ENCODE assay signal across 8 cellular contexts in genomic region chr6:154675602-154676088, GRCh38. TPM values are rescaled to one million over a fixed set of nuclear protein-coding genes. Genes with fewer than 3 reads are reported as not detected.
A peak's percentile ranks its signal among the peaks of the same experiment; 100 is the strongest.
DNase-seq lines count a peak whose midpoint lies in the region; ATAC-seq and TF ChIP-seq lines count a peak whose summit lies in the region.

No MANE protein-coding gene starts in this region.

- DNase-seq in GM12864 (ENCODE audit: low read depth) (peak; percentile 93), MV-4-11 (lab: John Stamatoyannopoulos, UW) (peak; percentile 93), SHP77 treated with DMSO at 0.1 percent for 48 hours (lab: John Stamatoyannopoulos, UW) (peak; percentile 90), foreskin keratinocyte (peak; percentile 68 to 88), omental fat pad (ENCODE audit: low spot score) (peak; percentile 85), thyroid gland (peak; percentile 87 to 90)
- peak; percentile 80 for DNase-seq in activated T-helper 2 cell treated with anti-CD3 and anti-CD28 coated beads, Interferon-gamma antibody, Interleukin-2, Interleukin-4, amounts not matched to agents 10 μg/mL and 5 μg/mL and 100 μg/mL, durations not matched to agents 14 hours and 24 hours and 36 hours (ENCODE audit: low spot score)

- H3K27me3 ChIP-seq in foreskin keratinocyte (no peaks in the 10 kb centered on the region), thyroid gland (no peaks in the 10 kb centered on the region)

- TF ChIP-seq CTCF in GM12864 (IDR thresholded peaks at IDR 0.05; ENCODE audit: low read depth, low read length, missing control alignments), result peak; percentile 97
- TF ChIP-seq CTCF in foreskin keratinocyte (conservative IDR thresholded peaks at IDR 0.05), result peak; percentile 100
- peak in 2 of 3 donors; percentile 84 to 85 for TF ChIP-seq CTCF in omental fat pad (IDR thresholded peaks at IDR 0.05)
- peak; percentile 96 to 100 (median 99) for TF ChIP-seq CTCF in thyroid gland (IDR thresholded peaks at IDR 0.05)

- H3K4me3 ChIP-seq in GM12864 (ENCODE audit: low read depth, low read length) (no peak overlapping the region), thyroid gland (replicated peaks in 1 of 3) (no peak overlapping the region)

- peaks cover 2% of the 10 kb centered on the region for H3K27me3 Mint-ChIP-seq in activated T-helper 2 cell treated with anti-CD3 and anti-CD28 coated beads, Interferon-gamma antibody, Interleukin-2, Interleukin-4, amounts not matched to agents 10 μg/mL and 5 μg/mL and 100 μg/mL, durations not matched to agents 14 hours and 24 hours and 36 hours (ENCODE audit: low read depth)

- H3K27ac ChIP-seq in foreskin keratinocyte (no peak overlapping the region), thyroid gland (no peak overlapping the region)

- no peak overlapping the region for H3K4me3 Mint-ChIP-seq in activated T-helper 2 cell treated with anti-CD3 and anti-CD28 coated beads, Interferon-gamma antibody, Interleukin-2, Interleukin-4, amounts not matched to agents 10 μg/mL and 5 μg/mL and 100 μg/mL, durations not matched to agents 14 hours and 24 hours and 36 hours (ENCODE audit: low read depth)

- no peaks in the 10 kb centered on the region for H3K4me1 ChIP-seq in foreskin keratinocyte
- H3K4me1 ChIP-seq in thyroid gland, result no peaks in the 10 kb centered on the region

- intact Hi-C loops in activated T-helper 2 cell treated with anti-CD3 and anti-CD28 coated beads, Interferon-gamma antibody, Interleukin-2, Interleukin-4, amounts not matched to agents 10 μg/mL and 5 μg/mL and 100 μg/mL, durations not matched to agents 14 hours and 24 hours and 36 hours (cut with micrococcal nuclease), result loop anchor here (1.0 to 5.0 kb wide), 7 partner anchors 58 to 518 kb away; partner anchors contain the start of gene SCAF8
- intact Hi-C loops in thyroid gland (cut with DNase I), result loop anchor here (5.0 to 10.0 kb wide), 3 partner anchors 59 to 499 kb away; partner anchors contain the start of gene SCAF8

- peaks cover 2% of the 10 kb centered on the region for H3K4me1 Mint-ChIP-seq in activated T-helper 2 cell treated with anti-CD3 and anti-CD28 coated beads, Interferon-gamma antibody, Interleukin-2, Interleukin-4, amounts not matched to agents 10 μg/mL and 5 μg/mL and 100 μg/mL, durations not matched to agents 14 hours and 24 hours and 36 hours (ENCODE audit: low read depth)

- no peaks in the 10 kb centered on the region for H3K9me3 Mint-ChIP-seq in activated T-helper 2 cell treated with anti-CD3 and anti-CD28 coated beads, Interferon-gamma antibody, Interleukin-2, Interleukin-4, amounts not matched to agents 10 μg/mL and 5 μg/mL and 100 μg/mL, durations not matched to agents 14 hours and 24 hours and 36 hours

- H3K36me3 ChIP-seq in thyroid gland, result no peaks in the 10 kb centered on the region

- TF ChIP-seq POLR2A in thyroid gland (IDR thresholded peaks at IDR 0.05), result no peak

- H3K9me3 ChIP-seq in thyroid gland, result no peaks in the 10 kb centered on the region

- no peak overlapping the region for H3K27ac Mint-ChIP-seq in activated T-helper 2 cell treated with anti-CD3 and anti-CD28 coated beads, Interferon-gamma antibody, Interleukin-2, Interleukin-4, amounts not matched to agents 10 μg/mL and 5 μg/mL and 100 μg/mL, durations not matched to agents 14 hours and 24 hours and 36 hours

- no peaks in the 10 kb centered on the region for H3K36me3 Mint-ChIP-seq in activated T-helper 2 cell treated with anti-CD3 and anti-CD28 coated beads, Interferon-gamma antibody, Interleukin-2, Interleukin-4, amounts not matched to agents 10 μg/mL and 5 μg/mL and 100 μg/mL, durations not matched to agents 14 hours and 24 hours and 36 hours (ENCODE audit: low read depth)

- ATAC-seq in HG02571 (IDR thresholded peaks at IDR 0.05; ENCODE audit: unreplicated experiment) (peak; percentile 99), foreskin keratinocyte (peak; percentile 99), omental fat pad (ENCODE audit: low FRiP score) (peak; percentile 99)

- WGBS in thyroid gland, 2 donors, result 0 to 1% methylated on average over 4 of the region's 4 CpGs

RNA-seq across cellular contexts. Expression of gene SCAF8, which starts 57.6 kb away (rescaled TPM):
- 35.4 and 37.3 TPM in 2 replicates for total RNA-seq in activated T-helper 2 cell treated with anti-CD3 and anti-CD28 coated beads, Interferon-gamma antibody, Interleukin-2, Interleukin-4, amounts not matched to agents 10 μg/mL and 5 μg/mL and 100 μg/mL, durations not matched to agents 14 hours and 24 hours and 36 hours
- total RNA-seq in foreskin keratinocyte (31.7 and 33.8 TPM in 2 replicates), omental fat pad (10 to 100 TPM; 29.5 to 52.8 (median 37.4) TPM), thyroid gland (10 to 100 TPM; 60.9 to 88.8 (median 65.1) TPM)
- polyA plus RNA-seq in foreskin keratinocyte, result 6.2 and 7.1 TPM in 2 replicates
